In the genomic region with DNA sequence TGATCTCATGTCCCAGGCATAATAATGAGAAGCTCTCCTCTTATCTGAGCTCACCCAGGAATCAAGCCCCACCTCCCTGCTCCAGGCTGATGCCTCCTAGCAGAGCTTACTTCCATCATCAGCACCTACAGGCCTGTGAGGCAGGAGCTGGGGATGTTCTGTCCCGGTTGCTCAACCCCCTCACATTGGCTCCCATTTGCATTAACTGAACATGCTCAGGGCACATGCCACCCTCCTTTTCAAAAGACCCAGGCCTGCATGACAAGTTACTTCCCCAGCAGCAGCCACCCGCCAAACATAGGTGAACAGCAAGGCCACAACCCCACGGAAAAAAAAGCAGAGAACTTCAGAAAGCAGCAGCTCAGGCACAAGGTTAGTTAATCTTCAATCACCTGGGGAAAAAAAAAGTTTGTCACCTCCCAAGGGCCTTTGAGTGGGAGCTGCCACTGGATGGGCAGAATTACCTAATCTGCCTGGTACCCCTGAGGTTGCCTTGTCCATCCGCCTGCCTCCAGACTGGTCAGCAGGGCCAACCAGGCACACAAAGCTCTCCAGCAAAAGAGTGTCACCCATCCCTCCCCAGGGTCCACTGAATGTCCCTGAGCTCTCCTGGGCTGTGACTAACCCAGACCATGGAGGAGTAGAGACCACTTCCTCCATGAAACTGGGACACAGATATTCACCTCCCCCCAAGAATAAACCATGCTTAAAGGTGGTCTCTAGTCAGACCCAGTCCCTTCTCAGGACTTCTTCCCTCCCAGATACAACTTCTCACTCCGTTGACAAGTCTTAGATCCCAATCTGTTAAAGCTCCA, we compare ENCODE assay signal across 20 cellular contexts. TPM values are rescaled to one million over a fixed set of nuclear protein-coding genes. Genes with fewer than 3 reads are reported as not detected.
DNase-seq lines count a peak whose midpoint lies in the region; ATAC-seq and TF ChIP-seq lines count a peak whose summit lies in the region.
"Had no signal": no experiment of that assay in that cellular context is flagged by ENCODE, and none has a peak within 500 bp of the region (broad histone marks: within the 10 kb centered on the region; RNA-seq: fewer than 3 reads in every experiment).

No MANE protein-coding gene starts in this region.

- peaks cover 50% of the 10 kb centered on the region for H3K27me3 Mint-ChIP-seq in activated T-helper 17 cell treated with anti-CD3 and anti-CD28 coated beads, Interleukin-2, amount 50 U/mL, for 72 hours
- H3K27me3 Mint-ChIP-seq in CD8-positive, alpha-beta T cell (ENCODE audit: low read depth) = peaks cover 22% of the 10 kb centered on the region

- H3K27ac Mint-ChIP-seq in activated T-helper 17 cell treated with anti-CD3 and anti-CD28 coated beads, Interleukin-2, amount 50 U/mL, for 72 hours = peak overlapping the region; percentile 37
- H3K27ac Mint-ChIP-seq in CD8-positive, alpha-beta T cell = no peak overlapping the region

- intact Hi-C loops in psoas muscle (cut with DNase I) = loop anchor here (5.0 kb wide), 3 partner anchors 58 to 308 kb away; a partner anchor contains a TSS
- intact Hi-C loops in CD8-positive, alpha-beta T cell (cut with DNase I, micrococcal nuclease) = no loop called here

- no peaks in the 10 kb centered on the region for H3K36me3 Mint-ChIP-seq in activated T-helper 17 cell treated with anti-CD3 and anti-CD28 coated beads, Interleukin-2, amount 50 U/mL, for 72 hours (ENCODE audit: low read depth)
- H3K36me3 Mint-ChIP-seq in CD8-positive, alpha-beta T cell = no peaks in the 10 kb centered on the region

- H3K27ac ChIP-seq in psoas muscle = peak overlapping the region; percentile 96
- H3K27ac ChIP-seq in CD8-positive, alpha-beta T cell (ENCODE audit: low read depth, low read length) = no peak overlapping the region
- H3K27ac ChIP-seq in tibial nerve = no peak overlapping the region
- H3K27ac ChIP-seq: vagina had no signal

- DNase-seq in GM06990 (ENCODE audit: extremely low read depth, insufficient read length) = no peak
- DNase-seq in H7 = peak; percentile 40
- DNase-seq in psoas muscle = peak in 1 of 2 donors; percentile 67
- no peak for DNase-seq in CD8-positive, alpha-beta T cell
- DNase-seq in NK-92 (lab: John Stamatoyannopoulos, UW; ENCODE audit: unreplicated experiment) = no peak
- DNase-seq in tibial nerve (ENCODE audit: low spot score in 2 of 2) = no peak
- no peak for DNase-seq in HEK293T (ENCODE audit: extremely low spot score)
- DNase-seq: Calu3; central memory CD4-positive, alpha-beta T cell; effector CD8-positive, alpha-beta T cell; HCEC 1CT; NCI-H1092 treated with DMSO at 0.1 percent for 48 hours; occipital lobe; stimulated activated naive CD8-positive, alpha-beta T cell treated with anti-CD3 and anti-CD28 coated beads, Interleukin-15, amount 100 ng/mL, for 72 hours; T-helper 2 cell had no signal

- ATAC-seq in activated T-helper 17 cell treated with anti-CD3 and anti-CD28 coated beads, Interleukin-2, amount 50 U/mL, for 72 hours (replicated peaks) = no peak
- peak in 2 of 4 donors; percentile 17 to 23 for ATAC-seq in psoas muscle
- no peak for ATAC-seq in CD8-positive, alpha-beta T cell
- ATAC-seq: activated CD4-positive, CD25-positive, alpha-beta regulatory T cell treated with anti-CD3 and anti-CD28 coated beads, Interleukin-2, amount 50 U/mL, for 24 hours; HepG2; Right ventricle myocardium inferior had no signal

- no peaks in the 10 kb centered on the region for H3K36me3 ChIP-seq in GM06990 (ENCODE audit: control insufficient read depth, insufficient read depth, low read length)
- no peaks in the 10 kb centered on the region for H3K36me3 ChIP-seq in H7 (replicated peaks; ENCODE audit: control insufficient read depth, insufficient read depth, low read length)
- no peaks in the 10 kb centered on the region for H3K36me3 ChIP-seq in psoas muscle (ENCODE audit: insufficient read depth in 1 of 2, low read depth in 1 of 2)
- no peaks in the 10 kb centered on the region for H3K36me3 ChIP-seq in CD8-positive, alpha-beta T cell (ENCODE audit: insufficient read depth, low read length)
- H3K36me3 ChIP-seq in tibial nerve = no peaks in the 10 kb centered on the region
- H3K36me3 ChIP-seq: vagina had no signal

- H3K4me1 ChIP-seq in psoas muscle = peaks cover 60% of the 10 kb centered on the region
- H3K4me1 ChIP-seq in CD8-positive, alpha-beta T cell (ENCODE audit: insufficient read depth, low read length) = peaks cover 8% of the 10 kb centered on the region
- peaks cover 0 to 38% (median 15%) of the 10 kb centered on the region in 4 donors for H3K4me1 ChIP-seq in tibial nerve

- CTCF ChIA-PET in CD8-positive, alpha-beta T cell (lab: Charles Lee) = interaction anchor here (0.8 to 1.8 kb wide), 5 partner anchors 9 to 196 kb away, joined by 3 to 7 read pairs (median 3); no protein-coding TSS in a partner anchor
- CTCF ChIA-PET in HEK293T (lab: Yijun Ruan, JAX) = interaction anchor here (0.7 to 1.2 kb wide), 4 partner anchors 13 to 220 kb away, joined by 3 to 6 read pairs (median 4); no protein-coding TSS in a partner anchor

- POLR2A ChIA-PET in CD8-positive, alpha-beta T cell (lab: Charles Lee) = no interaction called here
- POLR2A ChIA-PET in HEK293T (lab: Yijun Ruan, JAX) = interaction anchor here (1.4 kb wide), 1 partner anchor 36 kb away, joined by 4 read pairs; no protein-coding TSS in a partner anchor

- H3K4me3 ChIP-seq in GM06990 (replicated peaks; ENCODE audit: low read depth, low read length) = 0 out of 2 replicates have a peak overlapping the region, but pooled peaks have one; percentile 9
- no peak overlapping the region for H3K4me3 ChIP-seq in H7 (ENCODE audit: insufficient read depth, low read depth, low read length)
- H3K4me3 ChIP-seq in psoas muscle = peak overlapping the region; percentile 91
- H3K4me3 ChIP-seq in CD8-positive, alpha-beta T cell (ENCODE audit: low read depth, low read length) = no peak overlapping the region
- H3K4me3 ChIP-seq in tibial nerve = no peak overlapping the region

- H3K4me1 Mint-ChIP-seq in activated T-helper 17 cell treated with anti-CD3 and anti-CD28 coated beads, Interleukin-2, amount 50 U/mL, for 72 hours = peaks cover 30% of the 10 kb centered on the region
- peaks cover 12% of the 10 kb centered on the region for H3K4me1 Mint-ChIP-seq in CD8-positive, alpha-beta T cell (ENCODE audit: low read depth)

- H3K4me3 Mint-ChIP-seq in activated T-helper 17 cell treated with anti-CD3 and anti-CD28 coated beads, Interleukin-2, amount 50 U/mL, for 72 hours = no peak overlapping the region
- H3K4me3 Mint-ChIP-seq in CD8-positive, alpha-beta T cell = no peak overlapping the region
- H3K4me3 Mint-ChIP-seq: stimulated activated naive CD8-positive, alpha-beta T cell treated with anti-CD3 and anti-CD28 coated beads, Interleukin-15, amount 100 ng/mL, for 72 hours had no signal

- no peak for TF ChIP-seq EP300 in tibial nerve (IDR thresholded peaks at IDR 0.05)

- TF ChIP-seq CTCF in GM06990 (IDR thresholded peaks at IDR 0.05; ENCODE audit: insufficient read depth, low read length, poor library complexity, severe bottlenecking) = no peak
- TF ChIP-seq CTCF in psoas muscle (IDR thresholded peaks at IDR 0.05) = no peak
- TF ChIP-seq CTCF in CD8-positive, alpha-beta T cell (IDR thresholded peaks at IDR 0.05) = no peak
- no peak for TF ChIP-seq CTCF in tibial nerve (IDR thresholded peaks at IDR 0.05)

- no peaks in the 10 kb centered on the region for H3K27me3 ChIP-seq in GM06990 (replicated peaks; ENCODE audit: control insufficient read depth, insufficient read depth, low read length)
- H3K27me3 ChIP-seq in H7 (ENCODE audit: control insufficient read depth, insufficient read depth, low read length) = peaks cover 36% of the 10 kb centered on the region
- no peaks in the 10 kb centered on the region for H3K27me3 ChIP-seq in psoas muscle (ENCODE audit: insufficient read depth in 3 of 3, low read length in 2 of 3)
- H3K27me3 ChIP-seq in CD8-positive, alpha-beta T cell (ENCODE audit: insufficient read depth, low read length) = peaks cover 6% of the 10 kb centered on the region
- peaks cover 0 to 74% of the 10 kb centered on the region in 2 donors for H3K27me3 ChIP-seq in tibial nerve
- H3K27me3 ChIP-seq: vagina had no signal

- H3K9me3 ChIP-seq in psoas muscle (no peaks in the 10 kb centered on the region), tibial nerve (no peaks in the 10 kb centered on the region)
- no peaks in the 10 kb centered on the region for H3K9me3 ChIP-seq in CD8-positive, alpha-beta T cell (ENCODE audit: low read length)
- H3K9me3 ChIP-seq: vagina had no signal

- 79 to 88% (median 80%) methylated on average over 5 of the region's 5 CpGs for WGBS in psoas muscle, 3 donors
- 85 to 86% methylated on average over 5 of the region's 5 CpGs for WGBS in tibial nerve, 2 donors

- no peaks in the 10 kb centered on the region for H3K9me3 Mint-ChIP-seq in activated T-helper 17 cell treated with anti-CD3 and anti-CD28 coated beads, Interleukin-2, amount 50 U/mL, for 72 hours
- H3K9me3 Mint-ChIP-seq in CD8-positive, alpha-beta T cell = no peaks in the 10 kb centered on the region
- H3K9me3 Mint-ChIP-seq: stimulated activated naive CD8-positive, alpha-beta T cell treated with anti-CD3 and anti-CD28 coated beads, Interleukin-15, amount 100 ng/mL, for 72 hours had no signal

- no peak for TF ChIP-seq POLR2A in tibial nerve (IDR thresholded peaks at IDR 0.05)

TF ChIP-seq in HEK293T, 16 proteins besides CTCF, POLR2A, EP300 and RAD21:
- no peak for TF ChIP-seq NFRKB (IDR thresholded peaks at IDR 0.05)
- TF ChIP-seq FOXA1 (IDR thresholded peaks at IDR 0.05) = no peak
- TF ChIP-seq L3MBTL2 (conservative IDR thresholded peaks at IDR 0.05) = no peak
- TF ChIP-seq ELF4 (IDR thresholded peaks at IDR 0.05) = no peak
- TF ChIP-seq ZNF384 (IDR thresholded peaks at IDR 0.05) = no peak
- TF ChIP-seq TARDBP (IDR thresholded peaks at IDR 0.05) = no peak
- TF ChIP-seq FOXM1 (IDR thresholded peaks at IDR 0.05; ENCODE audit: borderline replicate concordance) = no peak
- TF ChIP-seq, protein P1, sequence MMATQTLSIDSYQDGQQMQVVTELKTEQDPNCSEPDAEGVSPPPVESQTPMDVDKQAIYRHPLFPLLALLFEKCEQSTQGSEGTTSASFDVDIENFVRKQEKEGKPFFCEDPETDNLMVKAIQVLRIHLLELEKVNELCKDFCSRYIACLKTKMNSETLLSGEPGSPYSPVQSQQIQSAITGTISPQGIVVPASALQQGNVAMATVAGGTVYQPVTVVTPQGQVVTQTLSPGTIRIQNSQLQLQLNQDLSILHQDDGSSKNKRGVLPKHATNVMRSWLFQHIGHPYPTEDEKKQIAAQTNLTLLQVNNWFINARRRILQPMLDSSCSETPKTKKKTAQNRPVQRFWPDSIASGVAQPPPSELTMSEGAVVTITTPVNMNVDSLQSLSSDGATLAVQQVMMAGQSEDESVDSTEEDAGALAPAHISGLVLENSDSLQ (IDR thresholded peaks at IDR 0.05) = no peak
- no peak for TF ChIP-seq CTBP1 (IDR thresholded peaks at IDR 0.05; ENCODE audit: borderline replicate concordance)
- TF ChIP-seq FOXK2 (IDR thresholded peaks at IDR 0.05) = no peak
TF ChIP-seq in HEK293T: peak in this region for 0.

RNA-seq across cellular contexts. Expression of a gene that starts 4.4 kb away (rescaled TPM):
- 0.18 and 0.62 TPM in 2 replicates for total RNA-seq in H7 (2014; rRNA removed; shearing (Covaris generic))
- total RNA-seq in activated T-helper 17 cell treated with anti-CD3 and anti-CD28 coated beads, Interleukin-2, amount 50 U/mL, for 72 hours = under 1 TPM; 0.11 to 0.37 TPM
- total RNA-seq in psoas muscle = 10 to 100 TPM; 11.8 to 60.9 (median 17.4) TPM
- polyA plus RNA-seq in psoas muscle = 1 to 10 TPM; 2.5 to 7.5 (median 3.7) TPM
- total RNA-seq in CD8-positive, alpha-beta T cell = under 1 TPM in 1 of 2 experiments, not detected in 1; 0.03 TPM
- total RNA-seq in tibial nerve = under 1 TPM; 0.21 to 0.78 (median 0.26) TPM
- total RNA-seq: Calu3, HepG2 had no signal
- polyA plus RNA-seq: HepG2 had no signal

Comparison
In these comparisons a context has a peak if more than half of its experiments do, and no peak if none do; other contexts are left out.
1. H3K4me3 ChIP-seq: peak in GM06990 (single experiment) and psoas muscle (single experiment); none in H7 (single experiment), CD8-positive, alpha-beta T cell (single experiment) and tibial nerve (0 of 4).
2. intact Hi-C loops: an anchor here in psoas muscle (5.0 kb wide); none called in CD8-positive, alpha-beta T cell.